In the genomic region with DNA sequence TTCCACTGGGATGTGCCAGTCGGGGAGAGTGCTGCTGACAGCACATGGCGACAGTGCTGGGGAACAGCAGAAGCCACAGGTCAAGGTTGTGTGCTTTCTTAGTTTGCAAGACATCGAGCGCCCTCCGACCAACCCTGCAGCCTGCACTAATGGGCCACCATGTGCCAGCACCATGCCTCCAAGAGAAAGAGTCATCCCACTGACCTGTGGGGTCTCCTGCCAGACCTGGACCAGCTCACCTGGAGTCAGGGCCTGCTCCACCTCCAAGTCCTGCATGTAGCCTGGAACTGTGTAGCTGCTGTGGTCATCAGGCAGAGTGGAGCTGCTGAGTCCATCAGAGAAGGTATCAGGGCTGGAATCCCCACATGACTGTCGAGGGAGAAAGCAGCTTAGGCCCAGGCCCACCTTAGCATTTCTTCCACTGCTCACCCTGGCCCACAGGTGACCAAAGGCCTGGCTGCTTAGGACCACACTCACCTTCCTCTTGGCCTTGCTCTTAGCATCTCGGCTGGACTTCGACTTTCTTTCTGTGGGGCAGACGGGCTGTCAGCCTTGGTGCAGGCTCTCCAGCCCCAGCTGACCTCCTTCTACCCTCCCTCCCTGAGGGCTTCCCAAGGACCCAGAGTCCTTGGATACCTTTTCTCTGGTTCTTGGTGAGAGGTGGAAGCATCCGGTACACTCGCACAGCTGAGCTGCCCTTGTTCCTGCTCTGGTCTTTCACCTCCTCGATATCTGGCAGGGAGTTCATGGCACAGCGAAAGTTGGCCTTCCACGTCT, we compare ENCODE assay signal across 1 cellular context.
TF ChIP-seq lines count a peak whose summit lies in the region.

No MANE protein-coding gene starts in this region.

TF ChIP-seq in SK-N-SH, 30 proteins besides CTCF, POLR2A, EP300 and RAD21 (continued from another document):
- TF ChIP-seq RFX5 (IDR thresholded peaks at IDR 0.05; ENCODE audit: low read length), result no peak
- no peak for TF ChIP-seq MXI1 (IDR thresholded peaks at IDR 0.05; ENCODE audit: low read depth, low read length)
- no peak for TF ChIP-seq GABPA (IDR thresholded peaks at IDR 0.05; ENCODE audit: low read depth)
- TF ChIP-seq NRF1 (IDR thresholded peaks at IDR 0.05; ENCODE audit: low read depth, low read length), result no peak
- no peak for TF ChIP-seq RCOR1 (IDR thresholded peaks at IDR 0.05; ENCODE audit: low read length)
- TF ChIP-seq TAF1 (IDR thresholded peaks at IDR 0.05; ENCODE audit: borderline replicate concordance, low read depth, low read length), result no peak
TF ChIP-seq in SK-N-SH: peak in this region for 0.
